33 cellular contexts compared by ENCODE assay signal in the genomic region with DNA sequence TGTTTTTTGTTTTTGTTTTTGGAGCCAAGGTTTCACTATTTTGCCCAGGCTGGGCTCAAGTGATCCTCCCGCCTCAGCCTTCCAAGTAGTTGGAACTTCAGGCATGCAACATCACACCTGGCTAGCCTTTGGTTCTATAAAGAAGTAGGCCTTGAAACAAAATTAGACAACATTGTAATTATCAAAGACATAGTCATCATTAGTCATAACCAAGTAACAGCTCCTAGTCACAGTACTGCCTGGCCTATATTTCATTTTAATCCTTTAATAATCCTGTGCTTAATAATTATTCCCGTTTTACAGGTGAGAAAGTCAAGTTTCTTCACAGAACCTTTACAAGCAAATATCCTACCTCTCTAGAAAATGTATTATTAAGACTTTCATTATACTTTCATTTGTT. TPM values are rescaled to one million over a fixed set of nuclear protein-coding genes. Genes with fewer than 3 reads are reported as not detected.
"Had no signal": no experiment of that assay in that cellular context is flagged by ENCODE, and none has a peak within 500 bp of the region (broad histone marks: within the 10 kb centered on the region; RNA-seq: fewer than 3 reads in every experiment).

No MANE protein-coding gene starts in this region.

- H3K4me2 ChIP-seq: smooth muscle cell had no signal

- H3K9me3 ChIP-seq: adrenal gland, ascending aorta, left ventricle myocardium inferior, neutrophil, ovary, prostate gland, sigmoid colon, upper lobe of left lung, vagina had no signal

- H3K27ac ChIP-seq: adrenal gland, ascending aorta, left ventricle myocardium inferior, neutrophil, ovary, prostate gland, sigmoid colon, upper lobe of left lung, vagina had no signal

- DNase-seq: activated CD4-positive, alpha-beta memory T cell treated with anti-CD3 and anti-CD28 coated beads for 36 hours; activated CD4-positive, CD25-positive, alpha-beta regulatory T cell treated with anti-CD3 and anti-CD28 coated beads, Interleukin-2, amount 50 U/mL, for 72 hours; activated CD8-positive, alpha-beta memory T cell treated with anti-CD3 and anti-CD28 coated beads, Interleukin-2, amount 50 U/mL, for 4 hours; activated effector memory CD4-positive, alpha-beta T cell treated with anti-CD3 and anti-CD28 coated beads, Interleukin-2, amount 50 U/mL, for 16 hours; activated naive CD4-positive, alpha-beta T cell treated with anti-CD3 and anti-CD28 coated beads for 36 hours; activated naive CD8-positive, alpha-beta T cell treated with anti-CD3 and anti-CD28 coated beads for 36 hours; activated T-cell treated with anti-CD3 and anti-CD28 coated beads, Interleukin-2, amount 50 U/mL, for 1 hour; caudate nucleus; cortex of kidney; effector memory CD8-positive, alpha-beta T cell; left ventricle myocardium inferior; nephron progenitor cell; stimulated activated CD4-positive, alpha-beta T cell treated with anti-CD3 and anti-CD28 coated beads, Interleukin-1b, Interleukin-23, amount 100 ng/mL, for 48 hours; stimulated activated CD4-positive, alpha-beta T cell treated with anti-CD3 and anti-CD28 coated beads, Interleukin-4, amount 100 ng/mL, for 4 hours; stimulated activated CD8-positive, alpha-beta memory T cell treated with anti-CD3 and anti-CD28 coated beads, Interleukin-4, amount 100 ng/mL, for 48 hours; stimulated activated naive CD8-positive, alpha-beta T cell treated with anti-CD3 and anti-CD28 coated beads, Interleukin-15, amount 100 ng/mL, for 72 hours; substantia nigra; T-helper 17 cell; T1000; upper lobe of left lung had no signal

- H3K4me1 ChIP-seq: ascending aorta, left ventricle myocardium inferior, prostate gland, sigmoid colon, upper lobe of left lung, vagina had no signal

- H3K36me3 ChIP-seq: adrenal gland, neutrophil, ovary, prostate gland had no signal

- H3K4me3 ChIP-seq: adrenal gland, ascending aorta, left ventricle myocardium inferior, ovary, prostate gland, sigmoid colon, smooth muscle cell, upper lobe of left lung, vagina had no signal

- FAIRE-seq: frontal cortex had no signal

- ATAC-seq: effector memory CD8-positive, alpha-beta T cell; stimulated activated memory B cell treated with anti-CD40 and anti-IgM and Interleukin-4, amounts not matched to agents 10 μg/mL and 1 μg/mL and 100 μg/mL, for 72 hours; stimulated activated naive CD8-positive, alpha-beta T cell treated with anti-CD3 and anti-CD28 coated beads, Interleukin-15, amount 100 ng/mL, for 72 hours; T-helper 17 cell had no signal

- H3K27me3 ChIP-seq: adrenal gland, ascending aorta, neutrophil, ovary, sigmoid colon, upper lobe of left lung, vagina had no signal

RNA-seq across cellular contexts. Expression of a gene that starts 52.3 kb away (rescaled TPM):
- total RNA-seq: activated CD4-positive, alpha-beta memory T cell treated with anti-CD3 and anti-CD28 coated beads for 36 hours; activated CD4-positive, alpha-beta T cell treated with anti-CD3 and anti-CD28 coated beads, Interleukin-2, amount 10 ng/mL, durations not matched to agents 24 days and 14 days; activated CD8-positive, alpha-beta memory T cell treated with anti-CD3 and anti-CD28 coated beads for 36 hours; activated naive CD4-positive, alpha-beta T cell treated with anti-CD3 and anti-CD28 coated beads for 36 hours; activated naive CD8-positive, alpha-beta T cell treated with anti-CD3 and anti-CD28 coated beads for 36 hours; activated T-helper 1 cell treated with anti-CD3 and anti-CD28 coated beads, Interleukin-12 subunit alpha, Interleukin-12 subunit beta, Interleukin-2, Interleukin-4 antibody, amounts not matched to agents 30 ng/mL and 10 ng/mL and 1 ng/mL, durations not matched to agents 14 hours and 24 hours and 36 hours; T-helper 17 cell had no signal
